ENCODE assay signal across 8 cellular contexts in genomic region chr6:13013681-13014550, GRCh38.
A peak's percentile ranks its signal among the peaks of the same experiment; 100 is the strongest.
DNase-seq lines count a peak whose midpoint lies in the region; ATAC-seq and TF ChIP-seq lines count a peak whose summit lies in the region.

No MANE protein-coding gene starts in this region.

- peak; percentile 30 for ATAC-seq in Right ventricle myocardium inferior
- ATAC-seq in GM18870 (IDR thresholded peaks at IDR 0.05; ENCODE audit: unreplicated experiment), result no peak
- no peak for ATAC-seq in GM18858 (IDR thresholded peaks at IDR 0.05; ENCODE audit: unreplicated experiment)

- H3K36me3 ChIP-seq in vagina, result no peaks in the 10 kb centered on the region

- H3K27me3 ChIP-seq in dorsolateral prefrontal cortex (no peaks in the 10 kb centered on the region), mononuclear cell (ENCODE audit: insufficient read depth, low read length) (peaks cover 36% of the 10 kb centered on the region), vagina (no peaks in the 10 kb centered on the region)

- H3K27ac ChIP-seq in dorsolateral prefrontal cortex (peak overlapping the region in 55 of 59 donors; percentile 3 to 87 (median 70)), vagina (no peak overlapping the region)

- intact Hi-C loops in Right ventricle myocardium inferior (cut with DNase I) (loop anchor here (2.0 to 10.0 kb wide), 3 partner anchors 51 to 291 kb away; no protein-coding TSS in a partner anchor), cardiac septum (cut with DNase I) (no loop called here), dorsolateral prefrontal cortex (cut with DNase I) (loop anchor here in 1 of 2 donors (5.0 to 10.0 kb wide), 2 partner anchors 52 to 321 kb away; no protein-coding TSS in a partner anchor), vagina (cut with DNase I) (no loop called here)

- TF ChIP-seq CTCF in dorsolateral prefrontal cortex (IDR thresholded peaks at IDR 0.05 in 54 of 56, conservative IDR thresholded peaks at IDR 0.05 in 2 of 56; ENCODE audit: low read depth in 1 of 56, partially characterized antibody in 56 of 56) (no peak), vagina (IDR thresholded peaks at IDR 0.05) (no peak)

- no peak for TF ChIP-seq POLR2A in vagina (IDR thresholded peaks at IDR 0.05)

- DNase-seq in Right ventricle myocardium inferior (ENCODE audit: missing footprints) (peak; percentile 69), cardiac septum (ENCODE audit: low spot score) (no peak), dorsolateral prefrontal cortex (peak in 8 of 10 donors; percentile 14 to 61 (median 31)), vagina (ENCODE audit: extremely low spot score in 2 of 2) (no peak), pons (ENCODE audit: low spot score) (no peak)

- H3K9me3 ChIP-seq in mononuclear cell (ENCODE audit: low read depth, low read length), result no peaks in the 10 kb centered on the region
- H3K9me3 ChIP-seq in vagina, result no peaks in the 10 kb centered on the region

- H3K4me3 ChIP-seq in dorsolateral prefrontal cortex (peak overlapping the region; percentile 51 to 84 (median 71)), mononuclear cell (ENCODE audit: low read length) (peak overlapping the region; percentile 14), vagina (peak overlapping the region; percentile 46 to 51)

- H3K4me1 ChIP-seq in mononuclear cell (ENCODE audit: insufficient read depth, low read length), result peaks cover 19% of the 10 kb centered on the region
- peaks cover 23% of the 10 kb centered on the region for H3K4me1 ChIP-seq in vagina

Comparison
In these comparisons a context has a peak if more than half of its experiments do, and no peak if none do; other contexts are left out.
1. DNase-seq: peak in Right ventricle myocardium inferior (single experiment) and dorsolateral prefrontal cortex (8 of 10); none in cardiac septum (single experiment), vagina (0 of 2) and pons (single experiment).
2. H3K4me3 ChIP-seq: peak in every context shown above with its lines; median percentile 71 in dorsolateral prefrontal cortex; 48 in vagina; 14 in mononuclear cell.